In genomic region chr1:43604192-43604591, GRCh38 we compare ENCODE assay signal across 2 cellular contexts.
TF ChIP-seq lines count a peak whose summit lies in the region.

No MANE protein-coding gene starts in this region.

TF ChIP-seq in A549, 52 proteins besides CTCF, POLR2A, EP300 and RAD21 (continued from another document):
- TF ChIP-seq TFCP2L1 (CRISPR knock-in tag; IDR thresholded peaks at IDR 0.05): no peak

TF ChIP-seq in HEK293, 187 proteins besides CTCF, POLR2A, EP300 and RAD21:
- TF ChIP-seq, protein P1, sequence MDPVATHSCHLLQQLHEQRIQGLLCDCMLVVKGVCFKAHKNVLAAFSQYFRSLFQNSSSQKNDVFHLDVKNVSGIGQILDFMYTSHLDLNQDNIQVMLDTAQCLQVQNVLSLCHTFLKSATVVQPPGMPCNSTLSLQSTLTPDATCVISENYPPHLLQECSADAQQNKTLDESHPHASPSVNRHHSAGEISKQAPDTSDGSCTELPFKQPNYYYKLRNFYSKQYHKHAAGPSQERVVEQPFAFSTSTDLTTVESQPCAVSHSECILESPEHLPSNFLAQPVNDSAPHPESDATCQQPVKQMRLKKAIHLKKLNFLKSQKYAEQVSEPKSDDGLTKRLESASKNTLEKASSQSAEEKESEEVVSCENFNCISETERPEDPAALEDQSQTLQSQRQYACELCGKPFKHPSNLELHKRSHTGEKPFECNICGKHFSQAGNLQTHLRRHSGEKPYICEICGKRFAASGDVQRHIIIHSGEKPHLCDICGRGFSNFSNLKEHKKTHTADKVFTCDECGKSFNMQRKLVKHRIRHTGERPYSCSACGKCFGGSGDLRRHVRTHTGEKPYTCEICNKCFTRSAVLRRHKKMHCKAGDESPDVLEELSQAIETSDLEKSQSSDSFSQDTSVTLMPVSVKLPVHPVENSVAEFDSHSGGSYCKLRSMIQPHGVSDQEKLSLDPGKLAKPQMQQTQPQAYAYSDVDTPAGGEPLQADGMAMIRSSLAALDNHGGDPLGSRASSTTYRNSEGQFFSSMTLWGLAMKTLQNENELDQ (tag by site-specific recombination; IDR thresholded peaks at IDR 0.05; ENCODE audit: low read depth): no peak
- TF ChIP-seq BCL11A (tag by site-specific recombination; IDR thresholded peaks at IDR 0.05; ENCODE audit: low read depth): peak; percentile 77
- no peak for TF ChIP-seq ZNF645 (tag by site-specific recombination; IDR thresholded peaks at IDR 0.05)
- TF ChIP-seq BCL11B (tag by site-specific recombination; IDR thresholded peaks at IDR 0.05; ENCODE audit: low read depth): peak; percentile 93
- TF ChIP-seq ZFP41 (tag by site-specific recombination; IDR thresholded peaks at IDR 0.05; ENCODE audit: borderline replicate concordance): no peak
- TF ChIP-seq ZNF529 (tag by site-specific recombination; IDR thresholded peaks at IDR 0.05; ENCODE audit: insufficient replicate concordance): no peak
- TF ChIP-seq SP3 (tag by site-specific recombination; IDR thresholded peaks at IDR 0.05): no peak
TF ChIP-seq in HEK293: peak in this region for 2.
